In the genomic region with DNA sequence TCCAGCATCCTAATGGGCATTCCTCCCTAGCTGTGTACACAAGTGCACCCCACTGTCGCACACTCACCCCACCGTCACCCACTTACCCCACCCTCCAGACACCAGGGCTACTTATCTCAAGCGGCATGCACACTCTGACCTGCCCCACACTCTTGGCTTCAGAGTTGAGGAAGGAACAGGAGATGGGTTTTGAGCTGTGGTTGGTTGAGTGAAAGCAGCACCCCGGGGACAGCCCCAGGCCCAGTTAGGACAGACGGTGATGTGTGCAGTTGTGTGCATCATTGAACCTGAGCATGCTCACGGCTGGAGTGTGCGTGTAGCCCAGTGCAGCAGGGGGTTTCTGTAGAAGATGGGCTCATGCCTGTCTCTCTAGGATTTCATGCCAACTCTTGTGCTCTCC, we compare ENCODE assay signal across 15 cellular contexts. TPM values are rescaled to one million over a fixed set of nuclear protein-coding genes. Genes with fewer than 3 reads are reported as not detected.
DNase-seq lines count a peak whose midpoint lies in the region; ATAC-seq, FAIRE-seq and TF ChIP-seq lines count a peak whose summit lies in the region.
"Had no signal": no experiment of that assay in that cellular context is flagged by ENCODE, and none has a peak within 500 bp of the region (broad histone marks: within the 10 kb centered on the region; RNA-seq: fewer than 3 reads in every experiment).

No MANE protein-coding gene starts in this region.

- intact Hi-C loops in CD4-positive, alpha-beta T cell (cut with DNase I, micrococcal nuclease), result no loop called here

- no peaks in the 10 kb centered on the region for H3K4me1 Mint-ChIP-seq in CD4-positive, alpha-beta T cell (ENCODE audit: low read depth)
- peaks cover 20% of the 10 kb centered on the region for H3K4me1 Mint-ChIP-seq in memory B cell

- H3K27ac Mint-ChIP-seq in CD4-positive, alpha-beta T cell, result no peak overlapping the region
- H3K27ac Mint-ChIP-seq in memory B cell, result no peak overlapping the region

- no peak overlapping the region for H3K27ac ChIP-seq in CD4-positive, alpha-beta T cell (ENCODE audit: low read depth, low read length)
- H3K27ac ChIP-seq in RWPE1, result peak overlapping the region; percentile 66
- H3K27ac ChIP-seq: epithelial cell of prostate had no signal

- peak; percentile 16 for ATAC-seq in CD4-positive, alpha-beta T cell (ENCODE audit: poor library complexity)
- ATAC-seq in memory B cell (ENCODE audit: low read depth), result peak; percentile 37
- ATAC-seq in GM21717 (IDR thresholded peaks at IDR 0.05; ENCODE audit: unreplicated experiment), result no peak

- POLR2A ChIA-PET in CD4-positive, alpha-beta T cell (lab: Charles Lee), result no interaction called here
- POLR2A ChIA-PET in RWPE1 (lab: Yijun Ruan, JAX; ENCODE audit: low non-redundant PET), result interaction anchor here (0.6 kb wide), 2 partner anchors 54 to 196 kb away, joined by 3 to 6 read pairs; no protein-coding TSS in a partner anchor

- peak; percentile 68 for FAIRE-seq in GM12892 (lab: Jason Lieb, UNC)
- FAIRE-seq: islet of Langerhans had no signal

- H3K9me3 ChIP-seq in CD4-positive, alpha-beta T cell (ENCODE audit: control insufficient read depth, low read length), result no peaks in the 10 kb centered on the region

- peaks cover 44% of the 10 kb centered on the region for H3K36me3 Mint-ChIP-seq in CD4-positive, alpha-beta T cell (ENCODE audit: low read depth)
- H3K36me3 Mint-ChIP-seq in memory B cell, result peaks cover 13% of the 10 kb centered on the region

- no peak for TF ChIP-seq CTCF in CD4-positive, alpha-beta T cell (IDR thresholded peaks at IDR 0.05)
- TF ChIP-seq CTCF in RWPE1 (conservative IDR thresholded peaks at IDR 0.05; ENCODE audit: low read depth), result no peak

- no peak for DNase-seq in CD4-positive, alpha-beta T cell
- DNase-seq in GM12892 (ENCODE audit: insufficient read length) (no peak), RWPE1 (ENCODE audit: low spot score) (no peak), memory B cell (ENCODE audit: low spot score in 2 of 2) (peak in 1 of 2 donors; percentile 13), COLO668 (lab: John Stamatoyannopoulos, UW; ENCODE audit: unreplicated experiment) (no peak), NCI-H187 treated with DMSO at 0.1 percent for 48 hours (lab: John Stamatoyannopoulos, UW) (no peak)
- no peak for DNase-seq in stimulated activated CD4-positive, alpha-beta T cell treated with anti-CD3 and anti-CD28 coated beads, Interleukin-1b, Interleukin-23, amount 100 ng/mL, for 48 hours
- DNase-seq: amniotic stem cell; head of caudate nucleus; NCI-H1930; NCI-H526; stimulated activated naive CD4-positive, alpha-beta T cell had no signal

- H3K27me3 Mint-ChIP-seq in CD4-positive, alpha-beta T cell, result no peaks in the 10 kb centered on the region
- H3K27me3 Mint-ChIP-seq in memory B cell, result no peaks in the 10 kb centered on the region

- H3K9me3 Mint-ChIP-seq in CD4-positive, alpha-beta T cell, result no peaks in the 10 kb centered on the region
- no peaks in the 10 kb centered on the region for H3K9me3 Mint-ChIP-seq in memory B cell

- no peak for TF ChIP-seq POLR2A in GM12892 (IDR thresholded peaks at IDR 0.05; ENCODE audit: low read depth, low read length)

- H3K27me3 ChIP-seq in CD4-positive, alpha-beta T cell (ENCODE audit: control insufficient read depth, insufficient read depth, low read length), result no peaks in the 10 kb centered on the region

- CTCF ChIA-PET in CD4-positive, alpha-beta T cell (lab: Charles Lee), result interaction anchor here (0.9 to 1.2 kb wide), 2 partner anchors 29 to 89 kb away, joined by 3 to 4 read pairs; no protein-coding TSS in a partner anchor
- CTCF ChIA-PET in RWPE1 (lab: Yijun Ruan, JAX), result interaction anchor here (0.5 to 1.2 kb wide), 3 partner anchors 38 to 90 kb away, joined by 4 to 5 read pairs (median 4); no protein-coding TSS in a partner anchor

- no peak overlapping the region for H3K4me3 Mint-ChIP-seq in CD4-positive, alpha-beta T cell
- H3K4me3 Mint-ChIP-seq in memory B cell, result no peak overlapping the region

RNA-seq across cellular contexts. Expression of a gene that starts 32.5 kb away (rescaled TPM):
- 100 to 1,000 TPM; 320 to 332 TPM for total RNA-seq in CD4-positive, alpha-beta T cell
- 15.5 TPM for polyA plus RNA-seq in GM12892 (2012; ENCODE audit: missing spikeins)

RNA-seq across cellular contexts. Expression of a gene that starts 59.5 kb away (rescaled TPM):
- 1,000 to 10,000 TPM; 2,181 to 2,269 TPM for total RNA-seq in CD4-positive, alpha-beta T cell
- polyA plus RNA-seq in GM12892 (2012; ENCODE audit: missing spikeins), result 3,566 TPM
